In the genomic region with DNA sequence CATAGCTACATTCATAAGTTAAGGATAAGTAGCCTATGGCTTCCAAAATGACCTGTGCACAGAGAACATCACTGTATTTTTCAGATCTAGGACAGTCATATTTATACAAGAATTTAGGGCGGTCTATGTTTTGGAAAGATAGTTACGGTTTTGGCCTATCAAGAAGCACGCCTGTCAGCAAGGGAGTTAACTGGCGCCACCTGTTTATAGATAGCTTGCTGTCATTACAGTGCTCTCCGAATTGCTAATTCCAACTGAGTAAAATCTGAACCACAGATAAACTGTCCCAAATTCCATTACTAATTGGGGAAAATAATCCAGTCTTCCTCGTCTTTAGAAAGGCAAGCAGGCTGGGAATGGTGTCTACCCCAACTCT, we compare ENCODE assay signal across 8 cellular contexts. TPM values are rescaled to one million over a fixed set of nuclear protein-coding genes. Genes with fewer than 3 reads are reported as not detected.
DNase-seq lines count a peak whose midpoint lies in the region; ATAC-seq and TF ChIP-seq lines count a peak whose summit lies in the region.

No MANE protein-coding gene starts in this region.

- DNase-seq in activated T-cell treated with anti-CD3 and anti-CD28 coated beads, Interleukin-2, amount 50 U/mL, for 4 hours: no peak
- no peak for DNase-seq in activated T-cell treated with anti-CD3 and anti-CD28 coated beads, Interleukin-2, amount 50 U/mL, for 48 hours
- DNase-seq in Peyer's patch: no peak
- no peak for DNase-seq in effector memory CD8-positive, alpha-beta T cell
- no peak for DNase-seq in naive B cell
- DNase-seq in DMS153 treated with DMSO at 0.1 percent for 48 hours (lab: John Stamatoyannopoulos, UW; ENCODE audit: unreplicated experiment): no peak

- TF ChIP-seq CTCF in Peyer's patch (IDR thresholded peaks at IDR 0.05): no peak

- H3K36me3 Mint-ChIP-seq in activated T-cell treated with anti-CD3 and anti-CD28 coated beads, Interleukin-2, amount 50 U/mL, for 4 hours (ENCODE audit: insufficient read depth): no peaks in the 10 kb centered on the region
- peaks cover 16% of the 10 kb centered on the region for H3K36me3 Mint-ChIP-seq in effector memory CD8-positive, alpha-beta T cell (ENCODE audit: insufficient read depth)
- no peaks in the 10 kb centered on the region for H3K36me3 Mint-ChIP-seq in naive B cell

- H3K27me3 Mint-ChIP-seq in activated T-cell treated with anti-CD3 and anti-CD28 coated beads, Interleukin-2, amount 50 U/mL, for 4 hours (ENCODE audit: low read depth): no peaks in the 10 kb centered on the region
- H3K27me3 Mint-ChIP-seq in effector memory CD8-positive, alpha-beta T cell: no peaks in the 10 kb centered on the region
- H3K27me3 Mint-ChIP-seq in naive B cell: no peaks in the 10 kb centered on the region

- TF ChIP-seq POLR2A in Peyer's patch (IDR thresholded peaks at IDR 0.05): no peak

- peak; percentile 49 to 66 for ATAC-seq in activated T-cell treated with anti-CD3 and anti-CD28 coated beads, Interleukin-2, amount 50 U/mL, for 4 hours
- ATAC-seq in HG02840 (IDR thresholded peaks at IDR 0.05; ENCODE audit: low FRiP score, unreplicated experiment) (peak; percentile 29), naive B cell (ENCODE audit: low read depth in 2 of 2) (no peak), GM19328 (IDR thresholded peaks at IDR 0.05; ENCODE audit: unreplicated experiment) (no peak)
- ATAC-seq in effector memory CD8-positive, alpha-beta T cell (replicated peaks): peak; percentile 28

- no peaks in the 10 kb centered on the region for H3K9me3 Mint-ChIP-seq in activated T-cell treated with anti-CD3 and anti-CD28 coated beads, Interleukin-2, amount 50 U/mL, for 4 hours
- no peaks in the 10 kb centered on the region for H3K9me3 Mint-ChIP-seq in effector memory CD8-positive, alpha-beta T cell
- no peaks in the 10 kb centered on the region for H3K9me3 Mint-ChIP-seq in naive B cell

- H3K9me3 ChIP-seq in Peyer's patch: no peaks in the 10 kb centered on the region

- no peaks in the 10 kb centered on the region for H3K27me3 ChIP-seq in Peyer's patch

- peak overlapping the region; percentile 97 for H3K4me3 Mint-ChIP-seq in activated T-cell treated with anti-CD3 and anti-CD28 coated beads, Interleukin-2, amount 50 U/mL, for 4 hours
- H3K4me3 Mint-ChIP-seq in effector memory CD8-positive, alpha-beta T cell: peak overlapping the region; percentile 97 to 99
- H3K4me3 Mint-ChIP-seq in naive B cell: peak overlapping the region; percentile 94 to 99 (median 98)

- H3K4me1 Mint-ChIP-seq in activated T-cell treated with anti-CD3 and anti-CD28 coated beads, Interleukin-2, amount 50 U/mL, for 4 hours (ENCODE audit: low read depth): peaks cover 53% of the 10 kb centered on the region
- H3K4me1 Mint-ChIP-seq in effector memory CD8-positive, alpha-beta T cell (ENCODE audit: low read depth in 2 of 2): peaks cover 19 to 21% of the 10 kb centered on the region in 2 donors
- peaks cover 13 to 32% (median 21%) of the 10 kb centered on the region in 3 donors for H3K4me1 Mint-ChIP-seq in naive B cell

- peak overlapping the region; percentile 66 to 82 (median 70) for H3K27ac ChIP-seq in Peyer's patch

- H3K4me3 ChIP-seq in Peyer's patch: peak overlapping the region; percentile 46 to 67 (median 61)

- peaks cover 0 to 6% (median 0%) of the 10 kb centered on the region in 4 donors for H3K4me1 ChIP-seq in Peyer's patch

- H3K27ac Mint-ChIP-seq in effector memory CD8-positive, alpha-beta T cell: peak overlapping the region; percentile 97 to 98
- H3K27ac Mint-ChIP-seq in naive B cell: peak overlapping the region; percentile 95 to 99 (median 98)

- H3K36me3 ChIP-seq in Peyer's patch: no peaks in the 10 kb centered on the region

RNA-seq across cellular contexts. Expression of gene ABCB7, which starts 0.6 kb away (rescaled TPM):
- total RNA-seq in activated T-cell treated with anti-CD3 and anti-CD28 coated beads, Interleukin-2, amount 50 U/mL, for 4 hours: 10 to 100 TPM; 26.9 to 33.7 (median 27.7) TPM
- 10 to 100 TPM; 27.7 to 70.1 (median 59.0) TPM for total RNA-seq in Peyer's patch
- 10 to 100 TPM; 16.5 to 29.9 (median 21.8) TPM for polyA plus RNA-seq in naive B cell (ENCODE audit: low read depth in 6 of 6)

Comparison
In these comparisons a context has a peak if more than half of its experiments do, and no peak if none do; other contexts are left out.
1. ATAC-seq: peak in activated T-cell treated with anti-CD3 and anti-CD28 coated beads, Interleukin-2, amount 50 U/mL, for 4 hours (2 of 2), HG02840 (single experiment) and effector memory CD8-positive, alpha-beta T cell (single experiment); none in naive B cell (0 of 2) and GM19328 (single experiment).
2. Peak in every context shown above with its lines, with median percentiles within 50 percentile points of each other: H3K4me3 Mint-ChIP-seq.